19 cellular contexts compared by ENCODE assay signal in the genomic region with DNA sequence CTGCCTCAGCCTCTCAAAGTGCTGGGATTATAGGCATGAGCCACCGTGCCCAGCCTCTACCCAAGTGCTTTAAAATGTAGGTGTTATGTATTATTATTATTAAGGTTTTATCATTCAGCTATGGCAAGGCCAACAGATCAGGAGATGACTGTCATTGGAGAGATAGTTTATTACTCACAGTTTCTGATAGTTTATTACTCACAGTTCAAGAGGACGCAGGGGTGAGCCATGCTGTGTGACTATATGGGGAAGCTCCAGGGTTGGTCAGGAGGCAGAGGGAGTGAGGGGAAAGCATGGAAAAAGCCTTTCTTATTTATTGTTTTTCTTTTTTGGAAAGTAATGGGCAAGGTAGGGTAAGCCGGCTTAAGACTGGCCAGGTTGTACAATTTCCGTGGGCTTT. TPM values are rescaled to one million over a fixed set of nuclear protein-coding genes. Genes with fewer than 3 reads are reported as not detected.
DNase-seq lines count a peak whose midpoint lies in the region; ATAC-seq and TF ChIP-seq lines count a peak whose summit lies in the region.
"Had no signal": no experiment of that assay in that cellular context is flagged by ENCODE, and none has a peak within 500 bp of the region (broad histone marks: within the 10 kb centered on the region; RNA-seq: fewer than 3 reads in every experiment).

No MANE protein-coding gene starts in this region.

- no peaks in the 10 kb centered on the region for H3K36me3 ChIP-seq in psoas muscle (ENCODE audit: insufficient read depth in 1 of 2, low read depth in 1 of 2)

- ATAC-seq in esophagus mucosa (peak; percentile 65), psoas muscle (no peak), GM19463 (IDR thresholded peaks at IDR 0.05; ENCODE audit: unreplicated experiment) (no peak)
- ATAC-seq: CD8-positive, alpha-beta T cell; HCT116 had no signal

- H3K4me3 ChIP-seq in psoas muscle, result no peak overlapping the region

- intact Hi-C loops in psoas muscle (cut with DNase I), result no loop called here

- H3K27ac ChIP-seq in psoas muscle, result no peak overlapping the region
- H3K27ac ChIP-seq: HL-60 had no signal

- no peaks in the 10 kb centered on the region for H3K27me3 ChIP-seq in psoas muscle (ENCODE audit: insufficient read depth in 3 of 3, low read length in 2 of 3)

- peak; percentile 32 for DNase-seq in ELR (ENCODE audit: low read depth)
- DNase-seq in RKO (ENCODE audit: low spot score), result peak; percentile 47
- DNase-seq in mesenteric fat pad (ENCODE audit: low spot score), result peak; percentile 33
- no peak for DNase-seq in nucleus accumbens (lab: John Stamatoyannopoulos, UW)
- DNase-seq in activated naive CD4-positive, alpha-beta T cell (lab: John Stamatoyannopoulos, UW), result no peak
- DNase-seq in psoas muscle, result no peak
- DNase-seq: CD8-positive, alpha-beta T cell; COR-L47; DMS153; DMS79 treated with DMSO at 0.1 percent for 48 hours; GF-D8 had no signal

- WGBS in psoas muscle, 3 donors, result 86 to 89% (median 86%) methylated on average over 4 of the region's 4 CpGs

- no peak for TF ChIP-seq CTCF in psoas muscle (IDR thresholded peaks at IDR 0.05)

- H3K4me1 ChIP-seq in psoas muscle, result no peaks in the 10 kb centered on the region

- H3K9me3 ChIP-seq in psoas muscle, result no peaks in the 10 kb centered on the region

RNA-seq across cellular contexts. Expression of a gene that starts 25.4 kb away (rescaled TPM):
- total RNA-seq in esophagus mucosa, result 33.3 TPM
- 33.0 TPM for total RNA-seq in mesenteric fat pad
- total RNA-seq in psoas muscle, result 1 to 10 TPM; 1.6 to 2.4 (median 1.7) TPM
- 1 to 10 TPM in 1 of 3 donors, under 1 TPM in 2; 0.66 to 1.1 (median 0.83) TPM for polyA plus RNA-seq in psoas muscle

RNA-seq across cellular contexts. Expression of a gene that starts 51.8 kb away (rescaled TPM):
- 0.40 TPM for total RNA-seq in esophagus mucosa
- not detected for total RNA-seq in mesenteric fat pad
- total RNA-seq in psoas muscle, result not detected
- polyA plus RNA-seq in psoas muscle, result not detected
- total RNA-seq: A673; CD8-positive, alpha-beta T cell; H1 had no signal
- polyA plus RNA-seq: BJ, CD14-positive monocyte, H1 had no signal

Comparison
In these comparisons a context has a peak if more than half of its experiments do, and no peak if none do; other contexts are left out.
1. DNase-seq: peak in ELR (single experiment), RKO (single experiment) and mesenteric fat pad (single experiment); none in nucleus accumbens (0 of 56), activated naive CD4-positive, alpha-beta T cell (0 of 4) and psoas muscle (0 of 2).
2. RNA of a gene that starts 25.4 kb away (total RNA-seq): 33.3 TPM in esophagus mucosa (single experiment) and 33.0 TPM in mesenteric fat pad (single experiment); 1.6 to 2.4 TPM in psoas muscle; every median in the first group is over 10 times any median in the second.